ENCODE assay signal across 2 cellular contexts in genomic region chr22:44323140-44323790, GRCh38. TPM values are rescaled to one million over a fixed set of nuclear protein-coding genes. Genes with fewer than 3 reads are reported as not detected.
"Had no signal": no experiment of that assay in that cellular context is flagged by ENCODE, and none has a peak within 500 bp of the region (broad histone marks: within the 10 kb centered on the region; RNA-seq: fewer than 3 reads in every experiment).

No MANE protein-coding gene starts in this region.

RNA-seq across cellular contexts. Expression of gene SHISAL1, which starts 10.5 kb away (rescaled TPM):
- total RNA-seq: naive thymus-derived CD8-positive, alpha-beta T cell; natural killer cell treated with Interleukin-12 subunit alpha and Interleukin-12 subunit beta and Interleukin-15 and Interleukin-18, amount 100 ng/mL, for 72 hours had no signal
- polyA plus RNA-seq: naive thymus-derived CD8-positive, alpha-beta T cell had no signal
